In genomic region chr17:35917519-35918213, GRCh38 we compare ENCODE assay signal across 40 cellular contexts. TPM values are rescaled to one million over a fixed set of nuclear protein-coding genes. Genes with fewer than 3 reads are reported as not detected.
"Had no signal": no experiment of that assay in that cellular context is flagged by ENCODE, and none has a peak within 500 bp of the region (broad histone marks: within the 10 kb centered on the region; RNA-seq: fewer than 3 reads in every experiment).

No MANE protein-coding gene starts in this region.

- H3K27ac ChIP-seq: adrenal gland, ascending aorta, body of pancreas, brain microvascular endothelial cell, breast epithelium, cardiac muscle cell had no signal

- ATAC-seq: activated naive CD4-positive, alpha-beta T cell treated with anti-CD3 and anti-CD28 coated beads, Interleukin-2, amount 50 U/mL, for 72 hours; activated naive CD8-positive, alpha-beta T cell treated with anti-CD3 and anti-CD28 coated beads, Interleukin-2, amount 50 U/mL, for 24 hours; activated T-cell treated with anti-CD3 and anti-CD28 coated beads, Interleukin-2, amount 50 U/mL, for 4 hours; activated T-cell treated with anti-CD3 and anti-CD28 coated beads, Interleukin-2, amount 50 U/mL, for 72 hours; activated T-helper 17 cell treated with anti-CD3 and anti-CD28 coated beads, Interleukin-2, amount 50 U/mL, for 72 hours; body of pancreas had no signal

- FAIRE-seq: astrocyte, bronchial epithelial cell had no signal

- H3K4me1 ChIP-seq: adrenal gland, ascending aorta, body of pancreas, breast epithelium had no signal

- H3K9me3 ChIP-seq: adrenal gland, ascending aorta, body of pancreas, breast epithelium had no signal

- DNase-seq: activated effector memory CD4-positive, alpha-beta T cell treated with anti-CD3 and anti-CD28 coated beads, Interleukin-2, amount 50 U/mL, for 16 hours; activated effector memory CD4-positive, alpha-beta T cell treated with Interleukin-2 at 50 U/mL for 16 hours; activated gamma-delta T cell; activated gamma-delta T cell treated with Interleukin-2 at 50 U/mL for 16 hours; activated naive CD4-positive, alpha-beta T cell; activated naive CD4-positive, alpha-beta T cell treated with anti-CD3 and anti-CD28 coated beads for 36 hours; activated naive CD4-positive, alpha-beta T cell treated with anti-CD3 and anti-CD28 coated beads, Interleukin-2, amount 10 ng/mL, durations not matched to agents 7 days and 5 days; activated naive CD4-positive, alpha-beta T cell treated with anti-CD3 and anti-CD28 coated beads, Interleukin-2, amount 50 U/mL, for 16 hours; activated naive CD4-positive, alpha-beta T cell treated with Interleukin-2 at 50 U/mL for 16 hours; activated naive CD8-positive, alpha-beta T cell treated with anti-CD3 and anti-CD28 coated beads for 36 hours; activated naive CD8-positive, alpha-beta T cell treated with anti-CD3 and anti-CD28 coated beads, Interleukin-2, amount 10 ng/mL, durations not matched to agents 7 days and 5 days; activated naive CD8-positive, alpha-beta T cell treated with anti-CD3 and anti-CD28 coated beads, Interleukin-2, amount 50 U/mL, for 24 hours; activated T-cell treated with anti-CD3 and anti-CD28 coated beads for 4 hours; activated T-cell treated with anti-CD3 and anti-CD28 coated beads, Interleukin-2, amount 50 U/mL, for 1 hour; activated T-cell treated with anti-CD3 and anti-CD28 coated beads, Interleukin-2, amount 50 U/mL, for 24 hours; activated T-cell treated with anti-CD3 and anti-CD28 coated beads, Interleukin-2, amount 50 U/mL, for 4 hours; activated T-cell treated with anti-CD3 and anti-CD28 coated beads, Interleukin-2, amount 50 U/mL, for 48 hours; activated T-cell treated with anti-CD3 and anti-CD28 coated beads, Interleukin-2, amount 50 U/mL, for 72 hours; adrenal gland; amniotic stem cell; amygdala; anterior cingulate cortex; aorta; body of pancreas; brain microvascular endothelial cell; caudate nucleus; central memory CD4-positive, alpha-beta T cell; cerebellar nuclear complex had no signal

- H3K27me3 ChIP-seq: adrenal gland, ascending aorta, body of pancreas, brain microvascular endothelial cell, breast epithelium, cardiac muscle cell had no signal

- H3K36me3 ChIP-seq: adrenal gland, ascending aorta, brain microvascular endothelial cell, breast epithelium, cardiac muscle cell had no signal

- H3K4me3 ChIP-seq: adrenal gland, ascending aorta, body of pancreas, breast epithelium, cardiac muscle cell had no signal

RNA-seq across cellular contexts. Expression of gene RDM1, which starts 12.9 kb away (rescaled TPM):
- total RNA-seq: activated T-cell treated with anti-CD3 and anti-CD28 coated beads, Interleukin-2, amount 50 U/mL, for 4 hours; adrenal gland; aorta; ascending aorta; astrocyte; body of pancreas; breast epithelium; bronchial epithelial cell; cardiac septum had no signal
- polyA plus RNA-seq: adipose tissue, aorta had no signal

RNA-seq across cellular contexts. Expression of gene LYZL6, which starts 25.8 kb away (rescaled TPM):
- total RNA-seq: activated naive CD4-positive, alpha-beta T cell treated with anti-CD3 and anti-CD28 coated beads for 36 hours; activated naive CD4-positive, alpha-beta T cell treated with anti-CD3 and anti-CD28 coated beads, Interleukin-2, amount 50 U/mL, for 72 hours; activated naive CD8-positive, alpha-beta T cell treated with anti-CD3 and anti-CD28 coated beads for 36 hours; activated naive CD8-positive, alpha-beta T cell treated with anti-CD3 and anti-CD28 coated beads, Interleukin-2, amount 10 ng/mL, durations not matched to agents 7 days and 5 days; activated T-cell treated with anti-CD3 and anti-CD28 coated beads, Interleukin-2, amount 50 U/mL, for 4 hours; activated T-cell treated with anti-CD3 and anti-CD28 coated beads, Interleukin-2, amount 50 U/mL, for 72 hours; activated T-helper 1 cell treated with anti-CD3 and anti-CD28 coated beads, Interleukin-12 subunit alpha, Interleukin-12 subunit beta, Interleukin-2, Interleukin-4 antibody, amounts not matched to agents 30 ng/mL and 10 ng/mL and 1 ng/mL, durations not matched to agents 14 hours and 24 hours and 36 hours; activated T-helper 17 cell treated with anti-CD3 and anti-CD28 coated beads, Interleukin-2, amount 50 U/mL, for 72 hours; activated T-helper 2 cell treated with anti-CD3 and anti-CD28 coated beads, Interferon-gamma antibody, Interleukin-2, Interleukin-4, amounts not matched to agents 10 μg/mL and 5 μg/mL and 100 μg/mL, durations not matched to agents 14 hours and 24 hours and 36 hours; adrenal gland; aorta; ascending aorta; astrocyte; body of pancreas; breast epithelium; bronchial epithelial cell; cardiac muscle cell; cardiac septum; cerebellum had no signal
- polyA plus RNA-seq: adipose tissue, adrenal gland, aorta, cardiac muscle cell had no signal

RNA-seq across cellular contexts. Expression of gene CCL5, which starts 37.5 kb away (rescaled TPM):
- total RNA-seq: bronchial epithelial cell, cardiac muscle cell had no signal

RNA-seq across cellular contexts. Expression of gene HEATR9, which starts 49.0 kb away (rescaled TPM):
- total RNA-seq: activated naive CD4-positive, alpha-beta T cell treated with anti-CD3 and anti-CD28 coated beads for 36 hours; activated naive CD4-positive, alpha-beta T cell treated with anti-CD3 and anti-CD28 coated beads, Interleukin-2, amount 50 U/mL, for 72 hours; adrenal gland; aorta; ascending aorta; astrocyte; body of pancreas; bronchial epithelial cell; cardiac muscle cell; cardiac septum; cerebellum had no signal
- polyA plus RNA-seq: aorta had no signal
